In genomic region chr5:531101-531748, GRCh38 we compare ENCODE assay signal across 17 cellular contexts. TPM values are rescaled to one million over a fixed set of nuclear protein-coding genes. Genes with fewer than 3 reads are reported as not detected.
DNase-seq lines count a peak whose midpoint lies in the region; ATAC-seq lines count a peak whose summit lies in the region.
"Had no signal": no experiment of that assay in that cellular context is flagged by ENCODE, and none has a peak within 500 bp of the region (broad histone marks: within the 10 kb centered on the region; RNA-seq: fewer than 3 reads in every experiment).

No MANE protein-coding gene starts in this region.

- no peak for DNase-seq in activated naive CD4-positive, alpha-beta T cell (lab: John Stamatoyannopoulos, UW)
- DNase-seq in NCI-H146 treated with DMSO at 0.1 percent for 48 hours (lab: John Stamatoyannopoulos, UW; ENCODE audit: unreplicated experiment) (peak; percentile 15), left ventricle myocardium superior (peak; percentile 23), RKO (ENCODE audit: low spot score) (no peak)
- no peak for DNase-seq in stimulated activated naive B cell treated with anti-CD40 and anti-IgM and Interleukin-4, amounts not matched to agents 10 μg/mL and 1 μg/mL and 100 μg/mL, for 72 hours
- DNase-seq: activated gamma-delta T cell; Calu3; gastrocnemius medialis; GDM1; H7; mammary epithelial cell; NCI-H2171 treated with DMSO at 0.1 percent for 48 hours; SHP77; stimulated activated CD4-positive, alpha-beta T cell treated with anti-CD3 and anti-CD28 coated beads, Interleukin-1b, Interleukin-23, amount 100 ng/mL, for 48 hours had no signal

- H3K4me3 Mint-ChIP-seq in activated naive CD4-positive, alpha-beta T cell treated with anti-CD3 and anti-CD28 coated beads, Interleukin-2, amount 50 U/mL, for 24 hours = no peak overlapping the region
- peak overlapping the region; percentile 25 to 44 for H3K4me3 Mint-ChIP-seq in stimulated activated naive B cell treated with anti-CD40 and anti-IgM and Interleukin-4, amounts not matched to agents 10 μg/mL and 1 μg/mL and 100 μg/mL, for 72 hours

- H3K36me3 Mint-ChIP-seq in activated naive CD4-positive, alpha-beta T cell treated with anti-CD3 and anti-CD28 coated beads, Interleukin-2, amount 50 U/mL, for 24 hours = no peaks in the 10 kb centered on the region
- no peaks in the 10 kb centered on the region for H3K36me3 Mint-ChIP-seq in stimulated activated naive B cell treated with anti-CD40 and anti-IgM and Interleukin-4, amounts not matched to agents 10 μg/mL and 1 μg/mL and 100 μg/mL, for 72 hours

- peaks cover 24% of the 10 kb centered on the region for H3K4me1 Mint-ChIP-seq in activated naive CD4-positive, alpha-beta T cell treated with anti-CD3 and anti-CD28 coated beads, Interleukin-2, amount 50 U/mL, for 24 hours
- peaks cover 29 to 49% of the 10 kb centered on the region in 2 donors for H3K4me1 Mint-ChIP-seq in stimulated activated naive B cell treated with anti-CD40 and anti-IgM and Interleukin-4, amounts not matched to agents 10 μg/mL and 1 μg/mL and 100 μg/mL, for 72 hours

- H3K27me3 Mint-ChIP-seq in activated naive CD4-positive, alpha-beta T cell treated with anti-CD3 and anti-CD28 coated beads, Interleukin-2, amount 50 U/mL, for 24 hours = peaks cover 27% of the 10 kb centered on the region
- H3K27me3 Mint-ChIP-seq in stimulated activated naive B cell treated with anti-CD40 and anti-IgM and Interleukin-4, amounts not matched to agents 10 μg/mL and 1 μg/mL and 100 μg/mL, for 72 hours = peaks cover 47 to 78% of the 10 kb centered on the region in 2 donors

- no peaks in the 10 kb centered on the region for H3K9me3 Mint-ChIP-seq in activated naive CD4-positive, alpha-beta T cell treated with anti-CD3 and anti-CD28 coated beads, Interleukin-2, amount 50 U/mL, for 24 hours
- no peaks in the 10 kb centered on the region for H3K9me3 Mint-ChIP-seq in stimulated activated naive B cell treated with anti-CD40 and anti-IgM and Interleukin-4, amounts not matched to agents 10 μg/mL and 1 μg/mL and 100 μg/mL, for 72 hours

- ATAC-seq in left ventricle myocardium superior (no peak), GM18907 (IDR thresholded peaks at IDR 0.05; ENCODE audit: unreplicated experiment) (no peak), GM18868 (IDR thresholded peaks at IDR 0.05; ENCODE audit: unreplicated experiment) (no peak)
- ATAC-seq in stimulated activated naive B cell treated with anti-CD40 and anti-IgM and Interleukin-4, amounts not matched to agents 10 μg/mL and 1 μg/mL and 100 μg/mL, for 72 hours (replicated peaks) = no peak
- ATAC-seq: gastrocnemius medialis had no signal

- intact Hi-C loops in left ventricle myocardium superior (cut with micrococcal nuclease) = no loop called here

- peak overlapping the region; percentile 46 for H3K27ac Mint-ChIP-seq in activated naive CD4-positive, alpha-beta T cell treated with anti-CD3 and anti-CD28 coated beads, Interleukin-2, amount 50 U/mL, for 24 hours
- no peak overlapping the region for H3K27ac Mint-ChIP-seq in stimulated activated naive B cell treated with anti-CD40 and anti-IgM and Interleukin-4, amounts not matched to agents 10 μg/mL and 1 μg/mL and 100 μg/mL, for 72 hours

RNA-seq across cellular contexts. Expression of gene SLC9A3, which starts 7.0 kb away (rescaled TPM):
- total RNA-seq in left ventricle myocardium superior = 1.3 TPM

Comparison
In these comparisons a context has a peak if more than half of its experiments do, and no peak if none do; other contexts are left out.
1. DNase-seq: peak in NCI-H146 treated with DMSO at 0.1 percent for 48 hours (single experiment) and left ventricle myocardium superior (single experiment); none in activated naive CD4-positive, alpha-beta T cell (0 of 4), stimulated activated naive B cell treated with anti-CD40 and anti-IgM and Interleukin-4, amounts not matched to agents 10 μg/mL and 1 μg/mL and 100 μg/mL, for 72 hours (single experiment) and RKO (single experiment).